ENCODE assay signal across 21 cellular contexts in the genomic region with DNA sequence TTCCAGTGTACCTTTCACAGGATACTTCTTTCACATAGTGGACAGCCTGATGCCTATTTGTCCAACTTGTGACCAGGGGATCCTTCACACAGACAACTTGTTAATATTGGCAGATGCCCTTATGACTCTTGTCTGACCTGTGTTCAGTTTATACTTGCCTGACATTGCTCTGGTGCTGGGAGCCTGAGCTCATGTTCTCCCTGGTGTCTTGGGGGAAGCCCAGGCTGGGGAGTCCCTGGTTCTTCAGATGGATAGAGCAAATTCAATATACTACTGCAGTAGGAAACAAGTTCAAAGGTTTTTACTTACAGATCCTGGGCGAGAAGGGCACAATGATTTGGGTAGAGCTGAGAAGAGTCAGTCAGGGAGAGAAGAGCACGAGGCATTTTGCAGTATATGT.
DNase-seq lines count a peak whose midpoint lies in the region; ATAC-seq and TF ChIP-seq lines count a peak whose summit lies in the region.
"Had no signal": no experiment of that assay in that cellular context is flagged by ENCODE, and none has a peak within 500 bp of the region (broad histone marks: within the 10 kb centered on the region; RNA-seq: fewer than 3 reads in every experiment).

No MANE protein-coding gene starts in this region.

- WGBS in neuronal stem cell (ENCODE audit: extremely low coverage in 2 of 2, insufficient read length in 2 of 2, insufficient replicate concordance in 1 of 2), 2 donors, result no CpG with 5 or more reads among the region's 2 CpGs

- no peaks in the 10 kb centered on the region for H3K27me3 ChIP-seq in neuronal stem cell (ENCODE audit: control insufficient read depth in 3 of 3, insufficient read depth in 3 of 3, low read depth in 1 of 3, low read length in 3 of 3)
- no peaks in the 10 kb centered on the region for H3K27me3 ChIP-seq in colonic mucosa
- H3K27me3 ChIP-seq: Peyer's patch, SJCRH30 had no signal

- no peak overlapping the region for H3K27ac ChIP-seq in neuronal stem cell (replicated peaks; ENCODE audit: low read length)
- no peak overlapping the region for H3K27ac ChIP-seq in colonic mucosa
- H3K27ac ChIP-seq: Peyer's patch, SJCRH30 had no signal

- H3K9ac ChIP-seq in neuronal stem cell (ENCODE audit: low read depth, low read length, poor library complexity) (no peak overlapping the region), colonic mucosa (ENCODE audit: low read depth in 2 of 2, low read length in 2 of 2) (no peak overlapping the region)

- H3K4ac ChIP-seq in neuronal stem cell (ENCODE audit: low read length), result no peak overlapping the region

- H3K14ac ChIP-seq in neuronal stem cell (ENCODE audit: low read length), result peak overlapping the region; percentile 5

- no peak overlapping the region for H3K4me3 ChIP-seq in neuronal stem cell (ENCODE audit: low read length in 2 of 2)
- H3K4me3 ChIP-seq in colonic mucosa, result no peak overlapping the region
- H3K4me3 ChIP-seq: Peyer's patch, SJCRH30 had no signal

- no peak for DNase-seq in neuronal stem cell (ENCODE audit: low spot score)
- no peak for DNase-seq in colonic mucosa
- DNase-seq in cerebellum (ENCODE audit: low spot score), result no peak
- no peak for DNase-seq in ureter (ENCODE audit: low spot score)
- DNase-seq: CD4-positive, CD25-positive, alpha-beta regulatory T cell; DMS79; H7; Karpas-422; NCI-H1417; NCI-H1694 treated with DMSO at 0.1 percent for 48 hours; NCI-H2081 treated with DMSO at 0.1 percent for 48 hours; NCI-H2171 treated with DMSO at 0.1 percent for 48 hours; NCI-H524 treated with DMSO at 0.1 percent for 48 hours; NCI-H82; Peyer's patch; SJCRH30; T1000 had no signal

- no peak overlapping the region for H2BK12ac ChIP-seq in neuronal stem cell (ENCODE audit: low read length)

- H3K4me1 ChIP-seq in neuronal stem cell (ENCODE audit: control insufficient read depth in 2 of 2, insufficient read depth in 1 of 2, low read depth in 1 of 2, low read length in 2 of 2) (peaks cover 0 to 3% of the 10 kb centered on the region in 2 donors), colonic mucosa (no peaks in the 10 kb centered on the region)
- H3K4me1 ChIP-seq: Peyer's patch, SJCRH30 had no signal

- no peak overlapping the region for H2BK15ac ChIP-seq in neuronal stem cell (ENCODE audit: low read length)

- H3K36me3 ChIP-seq in neuronal stem cell (replicated peaks in 1 of 2; ENCODE audit: control insufficient read depth in 2 of 2, insufficient read depth in 2 of 2, low read length in 2 of 2) (no peaks in the 10 kb centered on the region), colonic mucosa (no peaks in the 10 kb centered on the region)
- H3K36me3 ChIP-seq: Peyer's patch, SJCRH30 had no signal

- no peak overlapping the region for H2BK5ac ChIP-seq in neuronal stem cell (ENCODE audit: low read length)

- no peak overlapping the region for H4K8ac ChIP-seq in neuronal stem cell (ENCODE audit: low read depth, low read length)

- no peak for TF ChIP-seq CTCF in colonic mucosa (IDR thresholded peaks at IDR 0.05)

- intact Hi-C loops in colonic mucosa (cut with DNase I), result no loop called here

- H3K18ac ChIP-seq in neuronal stem cell (ENCODE audit: low read length), result no peak overlapping the region

- H3K79me1 ChIP-seq in neuronal stem cell (ENCODE audit: low read depth, low read length), result no peaks in the 10 kb centered on the region

- ATAC-seq in GM18907 (IDR thresholded peaks at IDR 0.05; ENCODE audit: unreplicated experiment), result peak; percentile 86
- peak; percentile 74 for ATAC-seq in HG02610 (IDR thresholded peaks at IDR 0.05; ENCODE audit: unreplicated experiment)
- peak; percentile 47 for ATAC-seq in HG02943 (IDR thresholded peaks at IDR 0.05; ENCODE audit: low read depth, unreplicated experiment)
- no peak for ATAC-seq in GM21360 (IDR thresholded peaks at IDR 0.05; ENCODE audit: unreplicated experiment)

- no peak overlapping the region for H2AFZ ChIP-seq in neuronal stem cell (ENCODE audit: low read length)

- H3K23ac ChIP-seq in neuronal stem cell (ENCODE audit: low read depth, low read length, poor library complexity), result no peak overlapping the region

- no peak overlapping the region for H2BK120ac ChIP-seq in neuronal stem cell (ENCODE audit: low read depth, low read length)

- H3K9me3 ChIP-seq in neuronal stem cell (replicated peaks in 1 of 2; ENCODE audit: control insufficient read depth in 2 of 2, insufficient read depth in 1 of 2, low read depth in 1 of 2, low read length in 2 of 2), result no peaks in the 10 kb centered on the region
- H3K9me3 ChIP-seq in colonic mucosa, result no peaks in the 10 kb centered on the region
- H3K9me3 ChIP-seq: Peyer's patch, SJCRH30 had no signal

- H3K4me2 ChIP-seq in neuronal stem cell (ENCODE audit: insufficient read depth, low read length, poor library complexity, severe bottlenecking), result no peak overlapping the region

- H2AK5ac ChIP-seq in neuronal stem cell (ENCODE audit: low read depth, low read length), result no peak overlapping the region

- no peak overlapping the region for H4K91ac ChIP-seq in neuronal stem cell (ENCODE audit: low read depth, low read length, poor library complexity)
